12 cellular contexts compared by ENCODE assay signal in the genomic region with DNA sequence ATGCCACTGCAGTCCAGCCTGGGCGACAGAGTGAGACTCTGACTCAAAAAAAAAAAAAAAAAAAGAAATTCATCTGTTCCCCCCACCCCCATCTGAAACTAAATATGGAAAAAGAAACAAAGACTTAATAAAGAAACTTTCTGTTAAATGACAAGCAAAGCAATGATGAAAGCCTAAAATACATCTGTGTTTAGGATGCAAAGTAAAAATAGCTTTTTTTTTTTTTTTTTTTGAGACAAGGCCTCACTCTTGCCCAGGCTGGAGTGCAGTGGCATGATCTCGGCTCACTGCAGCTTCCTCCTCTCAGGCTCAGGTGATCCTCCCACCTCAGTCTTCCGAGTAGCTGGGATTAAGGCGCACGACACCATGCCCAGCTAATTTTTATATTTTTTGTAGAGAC. TPM values are rescaled to one million over a fixed set of nuclear protein-coding genes. Genes with fewer than 3 reads are reported as not detected.
"Had no signal": no experiment of that assay in that cellular context is flagged by ENCODE, and none has a peak within 500 bp of the region (broad histone marks: within the 10 kb centered on the region; RNA-seq: fewer than 3 reads in every experiment).

No MANE protein-coding gene starts in this region.

RNA-seq across cellular contexts. Expression of gene TLDC2, which starts 0.8 kb away (rescaled TPM):
- total RNA-seq: activated CD4-positive, alpha-beta T cell treated with anti-CD3 and anti-CD28 coated beads for 36 hours; activated CD4-positive, alpha-beta T cell treated with anti-CD3 and anti-CD28 coated beads, Interleukin-2, amount 10 ng/mL, durations not matched to agents 7 days and 5 days; activated CD8-positive, alpha-beta T cell treated with anti-CD3 and anti-CD28 coated beads, Interleukin-2, amount 10 ng/mL, durations not matched to agents 7 days and 5 days; activated naive CD8-positive, alpha-beta T cell treated with anti-CD3 and anti-CD28 coated beads, Interleukin-2, amount 10 ng/mL, durations not matched to agents 7 days and 5 days; activated T-helper 2 cell treated with anti-CD3 and anti-CD28 coated beads, Interferon-gamma antibody, Interleukin-2, Interleukin-4, amounts not matched to agents 10 μg/mL and 5 μg/mL and 100 μg/mL, durations not matched to agents 14 hours and 24 hours and 36 hours; astrocyte; body of pancreas; cardiac septum; M059J; Right ventricle myocardium inferior; SK-MEL-5; T-helper 17 cell had no signal
